ENCODE assay signal across 11 cellular contexts in the genomic region with DNA sequence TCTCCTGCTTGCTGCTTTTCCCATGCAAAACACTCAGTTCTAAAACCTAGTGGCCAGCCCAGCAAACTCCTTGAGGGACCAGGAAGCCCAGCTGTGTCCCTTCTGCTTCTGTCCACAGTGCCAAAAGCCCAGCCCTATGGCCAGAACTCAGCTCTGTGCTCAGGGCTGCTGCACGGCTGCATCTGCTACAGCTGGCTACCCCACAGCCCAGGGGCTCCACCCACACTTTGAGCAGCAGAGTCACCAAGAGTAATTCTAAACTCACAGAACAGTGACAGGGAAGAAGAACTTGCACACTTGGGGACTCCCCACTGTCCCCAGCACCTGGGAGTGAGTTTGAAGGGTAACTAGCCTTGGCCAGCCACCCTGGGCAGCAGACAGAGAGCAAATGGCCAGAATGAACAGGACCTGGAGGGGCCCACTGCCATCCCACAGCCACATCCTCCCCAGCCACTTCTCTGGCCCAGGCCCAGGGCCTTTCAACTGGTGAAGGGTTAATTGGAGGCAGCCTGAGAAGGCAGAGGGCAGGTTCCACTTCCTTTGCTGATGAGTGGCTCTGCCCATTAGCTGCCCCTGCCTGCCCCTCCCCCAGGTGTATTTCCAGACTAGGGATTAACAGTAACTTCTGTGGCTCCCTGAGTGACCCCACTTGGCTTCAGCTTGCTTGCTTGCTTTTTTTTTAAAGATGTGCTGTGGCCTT. TPM values are rescaled to one million over a fixed set of nuclear protein-coding genes. Genes with fewer than 3 reads are reported as not detected.
DNase-seq lines count a peak whose midpoint lies in the region; ATAC-seq and TF ChIP-seq lines count a peak whose summit lies in the region.
"Had no signal": no experiment of that assay in that cellular context is flagged by ENCODE, and none has a peak within 500 bp of the region (broad histone marks: within the 10 kb centered on the region; RNA-seq: fewer than 3 reads in every experiment).

No MANE protein-coding gene starts in this region.

- H3K27ac Mint-ChIP-seq in stimulated activated memory B cell treated with anti-CD40 and anti-IgM and Interleukin-4, amounts not matched to agents 10 μg/mL and 1 μg/mL and 100 μg/mL, for 72 hours: peak overlapping the region; percentile 64
- no peak overlapping the region for H3K27ac Mint-ChIP-seq in T-helper 2 cell treated with Interferon-gamma antibody and Interleukin-4, amounts not matched to agents 5 μg/mL and 100 μg/mL, for 36 hours

- no peaks in the 10 kb centered on the region for H3K27me3 ChIP-seq in heart right ventricle
- H3K27me3 ChIP-seq: suprapubic skin had no signal

- peaks cover 36% of the 10 kb centered on the region for H3K36me3 Mint-ChIP-seq in stimulated activated memory B cell treated with anti-CD40 and anti-IgM and Interleukin-4, amounts not matched to agents 10 μg/mL and 1 μg/mL and 100 μg/mL, for 72 hours
- peaks cover 4% of the 10 kb centered on the region for H3K36me3 Mint-ChIP-seq in T-helper 2 cell treated with Interferon-gamma antibody and Interleukin-4, amounts not matched to agents 5 μg/mL and 100 μg/mL, for 36 hours (ENCODE audit: low read depth)

- no peaks in the 10 kb centered on the region for H3K9me3 Mint-ChIP-seq in stimulated activated memory B cell treated with anti-CD40 and anti-IgM and Interleukin-4, amounts not matched to agents 10 μg/mL and 1 μg/mL and 100 μg/mL, for 72 hours
- H3K9me3 Mint-ChIP-seq in T-helper 2 cell treated with Interferon-gamma antibody and Interleukin-4, amounts not matched to agents 5 μg/mL and 100 μg/mL, for 36 hours: no peaks in the 10 kb centered on the region

- ATAC-seq in GM21619 (IDR thresholded peaks at IDR 0.05; ENCODE audit: unreplicated experiment) (peak; percentile 71), heart right ventricle (peak in 7 of 8 donors; percentile 58 to 83 (median 73)), HG02973 (IDR thresholded peaks at IDR 0.05; ENCODE audit: unreplicated experiment) (no peak)
- peak; percentile 88 for ATAC-seq in stimulated activated memory B cell treated with anti-CD40 and anti-IgM and Interleukin-4, amounts not matched to agents 10 μg/mL and 1 μg/mL and 100 μg/mL, for 72 hours

- no peaks in the 10 kb centered on the region for H3K27me3 Mint-ChIP-seq in stimulated activated memory B cell treated with anti-CD40 and anti-IgM and Interleukin-4, amounts not matched to agents 10 μg/mL and 1 μg/mL and 100 μg/mL, for 72 hours
- H3K27me3 Mint-ChIP-seq in T-helper 2 cell treated with Interferon-gamma antibody and Interleukin-4, amounts not matched to agents 5 μg/mL and 100 μg/mL, for 36 hours (ENCODE audit: low read depth): no peaks in the 10 kb centered on the region

- H3K4me1 Mint-ChIP-seq in stimulated activated memory B cell treated with anti-CD40 and anti-IgM and Interleukin-4, amounts not matched to agents 10 μg/mL and 1 μg/mL and 100 μg/mL, for 72 hours: no peaks in the 10 kb centered on the region
- peaks cover 4% of the 10 kb centered on the region for H3K4me1 Mint-ChIP-seq in T-helper 2 cell treated with Interferon-gamma antibody and Interleukin-4, amounts not matched to agents 5 μg/mL and 100 μg/mL, for 36 hours (ENCODE audit: low read depth)

- H3K27ac ChIP-seq in heart right ventricle: peak overlapping the region in 8 of 10 donors; percentile 2 to 69 (median 40)

- H3K36me3 ChIP-seq in heart right ventricle: peaks cover 0 to 51% (median 0%) of the 10 kb centered on the region in 9 donors

- no peaks in the 10 kb centered on the region for H3K9me3 ChIP-seq in heart right ventricle
- H3K9me3 ChIP-seq: suprapubic skin had no signal

- no peak overlapping the region for H3K4me3 ChIP-seq in heart right ventricle
- H3K4me3 ChIP-seq: suprapubic skin had no signal

- TF ChIP-seq CTCF in heart right ventricle (IDR thresholded peaks at IDR 0.05): peak in 2 of 9 donors; percentile 8 to 10

- peak; percentile 59 for DNase-seq in MV-4-11 (lab: John Stamatoyannopoulos, UW)
- DNase-seq in heart right ventricle: peak; percentile 75 to 80
- no peak for DNase-seq in NCI-H1092 (lab: John Stamatoyannopoulos, UW)
- no peak for DNase-seq in T-helper 2 cell treated with Interferon-gamma antibody and Interleukin-4, amounts not matched to agents 5 μg/mL and 100 μg/mL, for 36 hours (ENCODE audit: low spot score)
- DNase-seq: activated T-cell treated with anti-CD3 and anti-CD28 coated beads, Interleukin-2, amount 50 U/mL, for 1 hour; NCI-H774; stimulated activated CD4-positive, alpha-beta T cell treated with anti-CD3 and anti-CD28 coated beads, Interleukin-2, amount 100 ng/mL, for 24 hours had no signal

- intact Hi-C loops in heart right ventricle (cut with DNase I): no loop called here

- no peak overlapping the region for H3K4me3 Mint-ChIP-seq in stimulated activated memory B cell treated with anti-CD40 and anti-IgM and Interleukin-4, amounts not matched to agents 10 μg/mL and 1 μg/mL and 100 μg/mL, for 72 hours
- no peak overlapping the region for H3K4me3 Mint-ChIP-seq in T-helper 2 cell treated with Interferon-gamma antibody and Interleukin-4, amounts not matched to agents 5 μg/mL and 100 μg/mL, for 36 hours

- peaks cover 26 to 97% (median 67%) of the 10 kb centered on the region in 9 donors for H3K4me1 ChIP-seq in heart right ventricle

- WGBS in heart right ventricle, 2 donors: 50 to 55% methylated on average over 1 of the region's 1 CpG

RNA-seq across cellular contexts. Expression of a gene that starts 28.1 kb away (rescaled TPM):
- total RNA-seq in heart right ventricle: 100 to 1,000 TPM in 4 of 10 donors, 10 to 100 TPM in 6; 82.6 to 147 (median 90.4) TPM
- 10 to 100 TPM; 27.9 to 67.0 TPM for polyA plus RNA-seq in heart right ventricle

Comparison
In these comparisons a context has a peak if more than half of its experiments do, and no peak if none do; other contexts are left out.
1. DNase-seq: peak in MV-4-11 (single experiment) and heart right ventricle (2 of 2); none in NCI-H1092 (single experiment) and T-helper 2 cell treated with Interferon-gamma antibody and Interleukin-4, amounts not matched to agents 5 μg/mL and 100 μg/mL, for 36 hours (single experiment).